1 cellular context compared by ENCODE assay signal in the genomic region with DNA sequence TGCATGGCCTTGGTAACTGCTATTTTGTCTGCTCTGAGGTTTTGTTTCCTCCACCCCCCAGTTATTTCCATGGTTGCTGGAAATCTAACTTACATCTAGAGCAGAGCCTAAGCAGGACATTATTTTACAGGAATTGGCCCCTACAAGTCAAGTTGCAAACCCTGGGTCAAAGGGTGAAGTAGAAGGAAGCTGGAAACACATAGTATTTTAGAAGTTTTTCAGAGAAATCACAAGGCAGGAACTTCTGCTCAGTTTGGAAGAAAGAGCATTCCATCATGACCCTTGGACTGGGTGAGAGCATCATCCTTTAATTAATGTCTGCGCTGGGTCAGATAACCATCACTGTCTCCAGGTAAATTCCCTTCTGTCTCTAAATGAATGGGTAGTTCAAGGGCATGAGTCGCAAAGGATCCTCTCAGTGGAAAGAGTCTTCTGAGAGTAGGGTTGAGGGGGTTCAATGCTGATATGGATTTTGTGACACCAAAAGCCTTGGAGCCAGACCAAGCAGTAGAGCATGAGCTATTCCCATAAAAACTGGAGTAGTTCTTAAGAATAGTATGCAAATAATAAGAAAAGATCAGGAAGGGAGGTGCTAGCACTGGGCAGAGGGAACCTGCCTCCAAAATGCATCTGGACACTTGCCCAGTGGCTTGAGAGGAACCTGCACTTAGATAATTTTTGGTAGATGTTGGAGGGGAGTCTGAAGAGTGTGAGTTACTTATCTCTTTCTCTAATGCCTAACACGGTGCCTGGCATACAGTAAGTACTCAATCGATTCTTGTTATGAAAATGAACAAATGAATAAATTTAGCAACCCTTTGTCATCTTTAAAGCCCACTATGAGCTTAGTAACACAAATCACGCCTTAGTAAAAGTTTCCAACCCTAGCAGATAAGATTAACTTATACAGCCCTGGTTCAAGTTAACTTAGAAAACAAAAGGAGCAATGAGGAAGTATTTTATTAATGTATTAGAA.
TF ChIP-seq lines count a peak whose summit lies in the region.

No MANE protein-coding gene starts in this region.

TF ChIP-seq in GM23338, 12 proteins besides CTCF, POLR2A, EP300 and RAD21 (continued from another document):
- TF ChIP-seq, protein P1, sequence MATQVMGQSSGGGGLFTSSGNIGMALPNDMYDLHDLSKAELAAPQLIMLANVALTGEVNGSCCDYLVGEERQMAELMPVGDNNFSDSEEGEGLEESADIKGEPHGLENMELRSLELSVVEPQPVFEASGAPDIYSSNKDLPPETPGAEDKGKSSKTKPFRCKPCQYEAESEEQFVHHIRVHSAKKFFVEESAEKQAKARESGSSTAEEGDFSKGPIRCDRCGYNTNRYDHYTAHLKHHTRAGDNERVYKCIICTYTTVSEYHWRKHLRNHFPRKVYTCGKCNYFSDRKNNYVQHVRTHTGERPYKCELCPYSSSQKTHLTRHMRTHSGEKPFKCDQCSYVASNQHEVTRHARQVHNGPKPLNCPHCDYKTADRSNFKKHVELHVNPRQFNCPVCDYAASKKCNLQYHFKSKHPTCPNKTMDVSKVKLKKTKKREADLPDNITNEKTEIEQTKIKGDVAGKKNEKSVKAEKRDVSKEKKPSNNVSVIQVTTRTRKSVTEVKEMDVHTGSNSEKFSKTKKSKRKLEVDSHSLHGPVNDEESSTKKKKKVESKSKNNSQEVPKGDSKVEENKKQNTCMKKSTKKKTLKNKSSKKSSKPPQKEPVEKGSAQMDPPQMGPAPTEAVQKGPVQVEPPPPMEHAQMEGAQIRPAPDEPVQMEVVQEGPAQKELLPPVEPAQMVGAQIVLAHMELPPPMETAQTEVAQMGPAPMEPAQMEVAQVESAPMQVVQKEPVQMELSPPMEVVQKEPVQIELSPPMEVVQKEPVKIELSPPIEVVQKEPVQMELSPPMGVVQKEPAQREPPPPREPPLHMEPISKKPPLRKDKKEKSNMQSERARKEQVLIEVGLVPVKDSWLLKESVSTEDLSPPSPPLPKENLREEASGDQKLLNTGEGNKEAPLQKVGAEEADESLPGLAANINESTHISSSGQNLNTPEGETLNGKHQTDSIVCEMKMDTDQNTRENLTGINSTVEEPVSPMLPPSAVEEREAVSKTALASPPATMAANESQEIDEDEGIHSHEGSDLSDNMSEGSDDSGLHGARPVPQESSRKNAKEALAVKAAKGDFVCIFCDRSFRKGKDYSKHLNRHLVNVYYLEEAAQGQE (IDR thresholded peaks at IDR 0.05; ENCODE audit: unreplicated experiment), result no peak
- no peak for TF ChIP-seq STAT1 (IDR thresholded peaks at IDR 0.05; ENCODE audit: unreplicated experiment)
- no peak for TF ChIP-seq EZH2phosphoT487 (IDR thresholded peaks at IDR 0.05; ENCODE audit: unreplicated experiment)
- TF ChIP-seq EZH2 (IDR thresholded peaks at IDR 0.05; ENCODE audit: low read depth, unreplicated experiment), result no peak
- no peak for TF ChIP-seq NANOG (IDR thresholded peaks at IDR 0.05; ENCODE audit: borderline replicate concordance)
- no peak for TF ChIP-seq ZNF114 (CRISPR knock-in tag; IDR thresholded peaks at IDR 0.05)
- TF ChIP-seq POLR2AphosphoS5 (IDR thresholded peaks at IDR 0.05; ENCODE audit: low read depth), result no peak
- TF ChIP-seq, protein P2, sequence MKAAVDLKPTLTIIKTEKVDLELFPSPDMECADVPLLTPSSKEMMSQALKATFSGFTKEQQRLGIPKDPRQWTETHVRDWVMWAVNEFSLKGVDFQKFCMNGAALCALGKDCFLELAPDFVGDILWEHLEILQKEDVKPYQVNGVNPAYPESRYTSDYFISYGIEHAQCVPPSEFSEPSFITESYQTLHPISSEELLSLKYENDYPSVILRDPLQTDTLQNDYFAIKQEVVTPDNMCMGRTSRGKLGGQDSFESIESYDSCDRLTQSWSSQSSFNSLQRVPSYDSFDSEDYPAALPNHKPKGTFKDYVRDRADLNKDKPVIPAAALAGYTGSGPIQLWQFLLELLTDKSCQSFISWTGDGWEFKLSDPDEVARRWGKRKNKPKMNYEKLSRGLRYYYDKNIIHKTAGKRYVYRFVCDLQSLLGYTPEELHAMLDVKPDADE (IDR thresholded peaks at IDR 0.05), result no peak
- TF ChIP-seq, protein P3, sequence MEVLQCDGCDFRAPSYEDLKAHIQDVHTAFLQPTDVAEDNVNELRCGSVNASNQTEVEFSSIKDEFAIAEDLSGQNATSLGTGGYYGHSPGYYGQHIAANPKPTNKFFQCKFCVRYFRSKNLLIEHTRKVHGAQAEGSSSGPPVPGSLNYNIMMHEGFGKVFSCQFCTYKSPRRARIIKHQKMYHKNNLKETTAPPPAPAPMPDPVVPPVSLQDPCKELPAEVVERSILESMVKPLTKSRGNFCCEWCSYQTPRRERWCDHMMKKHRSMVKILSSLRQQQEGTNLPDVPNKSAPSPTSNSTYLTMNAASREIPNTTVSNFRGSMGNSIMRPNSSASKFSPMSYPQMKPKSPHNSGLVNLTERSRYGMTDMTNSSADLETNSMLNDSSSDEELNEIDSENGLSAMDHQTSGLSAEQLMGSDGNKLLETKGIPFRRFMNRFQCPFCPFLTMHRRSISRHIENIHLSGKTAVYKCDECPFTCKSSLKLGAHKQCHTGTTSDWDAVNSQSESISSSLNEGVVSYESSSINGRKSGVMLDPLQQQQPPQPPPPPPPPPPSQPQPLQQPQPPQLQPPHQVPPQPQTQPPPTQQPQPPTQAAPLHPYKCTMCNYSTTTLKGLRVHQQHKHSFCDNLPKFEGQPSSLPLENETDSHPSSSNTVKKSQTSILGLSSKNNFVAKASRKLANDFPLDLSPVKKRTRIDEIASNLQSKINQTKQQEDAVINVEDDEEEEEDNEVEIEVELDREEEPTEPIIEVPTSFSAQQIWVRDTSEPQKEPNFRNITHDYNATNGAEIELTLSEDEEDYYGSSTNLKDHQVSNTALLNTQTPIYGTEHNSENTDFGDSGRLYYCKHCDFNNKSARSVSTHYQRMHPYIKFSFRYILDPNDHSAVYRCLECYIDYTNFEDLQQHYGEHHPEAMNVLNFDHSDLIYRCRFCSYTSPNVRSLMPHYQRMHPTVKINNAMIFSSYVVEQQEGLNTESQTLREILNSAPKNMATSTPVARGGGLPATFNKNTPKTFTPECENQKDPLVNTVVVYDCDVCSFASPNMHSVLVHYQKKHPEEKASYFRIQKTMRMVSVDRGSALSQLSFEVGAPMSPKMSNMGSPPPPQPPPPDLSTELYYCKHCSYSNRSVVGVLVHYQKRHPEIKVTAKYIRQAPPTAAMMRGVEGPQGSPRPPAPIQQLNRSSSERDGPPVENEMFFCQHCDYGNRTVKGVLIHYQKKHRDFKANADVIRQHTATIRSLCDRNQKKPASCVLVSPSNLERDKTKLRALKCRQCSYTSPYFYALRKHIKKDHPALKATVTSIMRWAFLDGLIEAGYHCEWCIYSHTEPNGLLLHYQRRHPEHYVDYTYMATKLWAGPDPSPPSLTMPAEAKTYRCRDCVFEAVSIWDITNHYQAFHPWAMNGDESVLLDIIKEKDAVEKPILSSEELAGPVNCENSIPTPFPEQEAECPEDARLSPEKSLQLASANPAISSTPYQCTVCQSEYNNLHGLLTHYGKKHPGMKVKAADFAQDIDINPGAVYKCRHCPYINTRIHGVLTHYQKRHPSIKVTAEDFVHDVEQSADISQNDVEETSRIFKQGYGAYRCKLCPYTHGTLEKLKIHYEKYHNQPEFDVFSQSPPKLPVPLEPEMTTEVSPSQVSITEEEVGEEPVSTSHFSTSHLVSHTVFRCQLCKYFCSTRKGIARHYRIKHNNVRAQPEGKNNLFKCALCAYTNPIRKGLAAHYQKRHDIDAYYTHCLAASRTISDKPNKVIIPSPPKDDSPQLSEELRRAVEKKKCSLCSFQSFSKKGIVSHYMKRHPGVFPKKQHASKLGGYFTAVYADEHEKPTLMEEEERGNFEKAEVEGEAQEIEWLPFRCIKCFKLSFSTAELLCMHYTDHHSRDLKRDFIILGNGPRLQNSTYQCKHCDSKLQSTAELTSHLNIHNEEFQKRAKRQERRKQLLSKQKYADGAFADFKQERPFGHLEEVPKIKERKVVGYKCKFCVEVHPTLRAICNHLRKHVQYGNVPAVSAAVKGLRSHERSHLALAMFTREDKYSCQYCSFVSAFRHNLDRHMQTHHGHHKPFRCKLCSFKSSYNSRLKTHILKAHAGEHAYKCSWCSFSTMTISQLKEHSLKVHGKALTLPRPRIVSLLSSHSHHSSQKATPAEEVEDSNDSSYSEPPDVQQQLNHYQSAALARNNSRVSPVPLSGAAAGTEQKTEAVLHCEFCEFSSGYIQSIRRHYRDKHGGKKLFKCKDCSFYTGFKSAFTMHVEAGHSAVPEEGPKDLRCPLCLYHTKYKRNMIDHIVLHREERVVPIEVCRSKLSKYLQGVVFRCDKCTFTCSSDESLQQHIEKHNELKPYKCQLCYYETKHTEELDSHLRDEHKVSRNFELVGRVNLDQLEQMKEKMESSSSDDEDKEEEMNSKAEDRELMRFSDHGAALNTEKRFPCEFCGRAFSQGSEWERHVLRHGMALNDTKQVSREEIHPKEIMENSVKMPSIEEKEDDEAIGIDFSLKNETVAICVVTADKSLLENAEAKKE (CRISPR knock-in tag; IDR thresholded peaks at IDR 0.05), result no peak
